Comparison of ENCODE assay signal across 7 cellular contexts in genomic region chr1:60639964-60640612, GRCh38.
A peak's percentile ranks its signal among the peaks of the same experiment; 100 is the strongest.
DNase-seq lines count a peak whose midpoint lies in the region; TF ChIP-seq lines count a peak whose summit lies in the region.
"Not testable (repeated sequence)": the region's sequence is repeated elsewhere in the genome, so short reads cannot be mapped to it uniquely, and the experiment has no call there.

No MANE protein-coding gene starts in this region.

- not testable (repeated sequence) for H3K23me2 ChIP-seq in H9 (ENCODE audit: insufficient read length, low read depth, low read length, poor library complexity, severe bottlenecking)

- not testable (repeated sequence) for H3K4me1 ChIP-seq in H9 (ENCODE audit: insufficient read depth, low read length); NT2/D1 (ENCODE audit: insufficient read depth, insufficient read length); endodermal cell (ENCODE audit: control insufficient read depth, insufficient read depth, low read length)
- peaks cover 15% of the 10 kb centered on the region for H3K4me1 ChIP-seq in neural progenitor cell

- peak overlapping the region; percentile 78 for H2AFZ ChIP-seq in H9 (ENCODE audit: low read length)
- peak overlapping the region; percentile 12 for H2AFZ ChIP-seq in neural progenitor cell (replicated peaks)

- not testable (repeated sequence) for H3K36me3 Mint-ChIP-seq in H9 (ENCODE audit: insufficient read depth in 1 of 3, low read depth in 3 of 3); endodermal cell (ENCODE audit: low read depth); neural progenitor cell

- not testable (repeated sequence) for H3K4ac ChIP-seq in H9 (ENCODE audit: low read depth, low read length)

- not testable (repeated sequence) for H3K18ac ChIP-seq in H9 (ENCODE audit: insufficient read length, low read depth, low read length)

- H4K20me1 ChIP-seq in H9 (ENCODE audit: control insufficient read depth, insufficient read depth, insufficient read length); neural progenitor cell (ENCODE audit: low read depth): not testable (repeated sequence)

- peak overlapping the region; percentile 84; the same call in 1 of the 2 replicates for H3K14ac ChIP-seq in H9 (ENCODE audit: insufficient read depth, low read length)

- not testable (repeated sequence) for H3K79me2 ChIP-seq in H9 (ENCODE audit: insufficient read depth, low read length); neural progenitor cell (ENCODE audit: low read depth)

- peak overlapping the region; percentile 15 for H3K4me3 ChIP-seq in NT2/D1 (ENCODE audit: insufficient read length, low read depth)
- H3K4me3 ChIP-seq in endodermal cell (ENCODE audit: low read length); neural progenitor cell: not testable (repeated sequence)

- not testable (repeated sequence) for H3T11ph ChIP-seq in H9 (ENCODE audit: low read length)

- H3K27ac ChIP-seq in H9 (ENCODE audit: insufficient read length, low read depth, low read length); endodermal cell (ENCODE audit: low read depth, low read length); neural progenitor cell: not testable (repeated sequence)

- H3K27ac Mint-ChIP-seq in H9 (peak overlapping the region in 1 of 3 experiments; percentile 82; a peak in 2 of 7 replicates), endodermal cell (peak overlapping the region; percentile 52)
- not testable (repeated sequence) for H3K27ac Mint-ChIP-seq in neural progenitor cell

- H3K9me3 ChIP-seq in H9 (ENCODE audit: control insufficient read depth, low read depth, low read length); NT2/D1 (ENCODE audit: insufficient read depth, low read length); endodermal cell (ENCODE audit: control insufficient read depth, low read length); neural progenitor cell (ENCODE audit: low read depth): not testable (repeated sequence)

- not testable (repeated sequence) for H3K56ac ChIP-seq in H9 (ENCODE audit: insufficient read length, low read depth, low read length)

- not testable (repeated sequence) for H3F3A ChIP-seq in neural progenitor cell (ENCODE audit: low read depth)

- not testable (repeated sequence) for H2BK120ac ChIP-seq in H9 (ENCODE audit: low read depth, low read length, poor library complexity, severe bottlenecking)

- not testable (repeated sequence) for H2BK20ac ChIP-seq in H9 (ENCODE audit: low read depth, low read length, poor library complexity, severe bottlenecking)

- peak; percentile 74 for DNase-seq in DMS53 (lab: John Stamatoyannopoulos, UW)
- DNase-seq in H9; NT2/D1 (ENCODE audit: low read depth, low spot score); endodermal cell; neural progenitor cell (ENCODE audit: low spot score): not testable (repeated sequence)
- DNase-seq in NCI-H146 (lab: John Stamatoyannopoulos, UW) = peak; percentile 31
- DNase-seq in SW480 (ENCODE audit: low spot score) = peak; percentile 6

- H2AK5ac ChIP-seq in H9 (ENCODE audit: insufficient read length, low read length) = not testable (repeated sequence)

- not testable (repeated sequence) for H3K9ac ChIP-seq in H9 (ENCODE audit: extremely low read depth, insufficient read length, low read length); NT2/D1 (ENCODE audit: insufficient read length, low read depth); endodermal cell (ENCODE audit: extremely low read depth, low read length, poor library complexity, severe bottlenecking); neural progenitor cell

- not testable (repeated sequence) for H4K5ac ChIP-seq in H9 (ENCODE audit: insufficient read length, low read depth, low read length)

- TF ChIP-seq CTCF in H9 (conservative IDR thresholded peaks at IDR 0.05); endodermal cell (conservative IDR thresholded peaks at IDR 0.05); neural progenitor cell (IDR thresholded peaks at IDR 0.05): not testable (repeated sequence)

- H3K27me3 Mint-ChIP-seq in H9 (ENCODE audit: low read depth); endodermal cell (ENCODE audit: insufficient read depth); neural progenitor cell (ENCODE audit: insufficient read depth, low read depth): not testable (repeated sequence)

- not testable (repeated sequence) for H3K4me3 Mint-ChIP-seq in H9, neural progenitor cell
- H3K4me3 Mint-ChIP-seq in endodermal cell = peak overlapping the region; percentile 38

- H3K27me3 ChIP-seq in H9 (ENCODE audit: insufficient read depth, low read length); NT2/D1 (ENCODE audit: insufficient read depth, insufficient read length); endodermal cell (ENCODE audit: control insufficient read depth, insufficient read depth, low read length, poor library complexity, severe bottlenecking); neural progenitor cell: not testable (repeated sequence)

- H3K4me1 Mint-ChIP-seq in H9, endodermal cell: not testable (repeated sequence)
- H3K4me1 Mint-ChIP-seq in neural progenitor cell = peaks cover 14% of the 10 kb centered on the region

- H2BK15ac ChIP-seq in H9 (ENCODE audit: low read depth, low read length) = not testable (repeated sequence)

- not testable (repeated sequence) for H3K9me3 Mint-ChIP-seq in H9, endodermal cell, neural progenitor cell

- H3K23ac ChIP-seq in H9 (ENCODE audit: insufficient read length, low read depth, low read length) = not testable (repeated sequence)

- WGBS in H9 (ENCODE audit: extremely low coverage, insufficient read length, low lambda C conversion rate) = no CpG with 5 or more reads among the region's 33 CpGs
- WGBS in endodermal cell (ENCODE audit: insufficient coverage in 1 of 2, insufficient read length in 1 of 2), 2 experiments = 93 to 95% methylated on average over 21 to 32 of the region's 33 CpGs

- not testable (repeated sequence) for H2BK5ac ChIP-seq in H9 (ENCODE audit: insufficient read length, low read length)

- not testable (repeated sequence) for H3K79me1 ChIP-seq in H9 (ENCODE audit: insufficient read depth, low read depth, low read length, poor library complexity, severe bottlenecking)

- H4K91ac ChIP-seq in H9 (ENCODE audit: insufficient read length, low read depth, low read length) = not testable (repeated sequence)

- not testable (repeated sequence) for H3K36me3 ChIP-seq in NT2/D1 (ENCODE audit: insufficient read depth, insufficient read length, low read length); endodermal cell (ENCODE audit: control insufficient read depth, insufficient read depth, low read length); neural progenitor cell

- not testable (repeated sequence) for H2BK12ac ChIP-seq in H9 (ENCODE audit: insufficient read length, low read depth, low read length)

- H4K8ac ChIP-seq in H9 (replicated peaks; ENCODE audit: insufficient read length, low read depth, low read length) = not testable (repeated sequence)

- not testable (repeated sequence) for H3K4me2 ChIP-seq in H9 (ENCODE audit: insufficient read depth, insufficient read length, low read length); neural progenitor cell
